8 cellular contexts compared by ENCODE assay signal in genomic region chr6:91476000-91476399, GRCh38.
DNase-seq lines count a peak whose midpoint lies in the region; ATAC-seq and TF ChIP-seq lines count a peak whose summit lies in the region.

No MANE protein-coding gene starts in this region.

- H3K4me1 ChIP-seq in right cardiac atrium (ENCODE audit: control insufficient read depth, insufficient read depth, low read length) = peaks cover 4% of the 10 kb centered on the region
- H3K4me1 ChIP-seq in OCI-LY7 (ENCODE audit: insufficient read depth, low read length, poor library complexity, severe bottlenecking) = no peaks in the 10 kb centered on the region

- no peak overlapping the region for H2AFZ ChIP-seq in OCI-LY7 (ENCODE audit: low read length)

- no peaks in the 10 kb centered on the region for H4K20me1 ChIP-seq in OCI-LY7 (ENCODE audit: insufficient read depth, low read length)

- ATAC-seq in GM18867 (IDR thresholded peaks at IDR 0.05; ENCODE audit: unreplicated experiment) (peak; percentile 63), HG02938 (IDR thresholded peaks at IDR 0.05; ENCODE audit: unreplicated experiment) (peak; percentile 61), right cardiac atrium (peak; percentile 55 to 61), GM19328 (IDR thresholded peaks at IDR 0.05; ENCODE audit: unreplicated experiment) (no peak)

- H3K4me3 ChIP-seq in right cardiac atrium (ENCODE audit: low read length) (no peak overlapping the region), OCI-LY7 (ENCODE audit: low read depth, low read length, poor library complexity, severe bottlenecking) (no peak overlapping the region)

- H3K9me2 ChIP-seq in OCI-LY7 (ENCODE audit: insufficient read depth, low read length) = no peaks in the 10 kb centered on the region

- peak; percentile 94 for DNase-seq in OCI-M1 (lab: John Stamatoyannopoulos, UW)
- peak in 1 of 3 donors; percentile 26 for DNase-seq in right cardiac atrium
- DNase-seq in stimulated activated CD4-positive, alpha-beta T cell treated with anti-CD3 and anti-CD28 coated beads, Interleukin-4, amount 100 ng/mL, for 4 hours = no peak
- no peak for DNase-seq in OCI-LY7 (ENCODE audit: low spot score)
- DNase-seq in OCI-M2 (lab: John Stamatoyannopoulos, UW; ENCODE audit: unreplicated experiment) = no peak

- WGBS in right cardiac atrium = 23% methylated on average over 2 of the region's 2 CpGs

- H3K9me3 ChIP-seq in right cardiac atrium (ENCODE audit: control insufficient read depth, low read length) (no peaks in the 10 kb centered on the region), OCI-LY7 (ENCODE audit: low read length) (no peaks in the 10 kb centered on the region)

- TF ChIP-seq CTCF in OCI-LY7 (conservative IDR thresholded peaks at IDR 0.05; ENCODE audit: low read length) = no peak

- no TSS peak for BruUV-seq in OCI-LY7 (replicated peaks; lab: Mats Ljungman, UMichigan)

- H3K36me3 ChIP-seq in OCI-LY7 (ENCODE audit: insufficient read depth, low read length) = no peaks in the 10 kb centered on the region

- intact Hi-C loops in right cardiac atrium (cut with DNase I) = no loop called here
- intact Hi-C loops in OCI-LY7 (cut with micrococcal nuclease; ENCODE audit: unreplicated experiment) = no loop called here

- CTCF ChIA-PET in OCI-LY7 (lab: Charles Lee; ENCODE audit: unreplicated experiment) = no interaction called here

- no peak overlapping the region for H3K4me2 ChIP-seq in OCI-LY7 (ENCODE audit: low read length)

- H3K79me2 ChIP-seq in OCI-LY7 (ENCODE audit: insufficient read depth, low read depth, low read length) = no peaks in the 10 kb centered on the region

- H3K27me3 ChIP-seq in right cardiac atrium (ENCODE audit: control insufficient read depth, insufficient read depth) = no peaks in the 10 kb centered on the region

- H3K27ac ChIP-seq in right cardiac atrium (ENCODE audit: low read length) (no peak overlapping the region), OCI-LY7 (ENCODE audit: low read depth, low read length, poor library complexity, severe bottlenecking) (no peak overlapping the region)

- POLR2A ChIA-PET in OCI-LY7 (lab: Charles Lee) = interaction anchor here (1.1 kb wide), 1 partner anchor 35 kb away, joined by 3 read pairs; no protein-coding TSS in a partner anchor
